ENCODE assay signal across 35 cellular contexts in the genomic region with DNA sequence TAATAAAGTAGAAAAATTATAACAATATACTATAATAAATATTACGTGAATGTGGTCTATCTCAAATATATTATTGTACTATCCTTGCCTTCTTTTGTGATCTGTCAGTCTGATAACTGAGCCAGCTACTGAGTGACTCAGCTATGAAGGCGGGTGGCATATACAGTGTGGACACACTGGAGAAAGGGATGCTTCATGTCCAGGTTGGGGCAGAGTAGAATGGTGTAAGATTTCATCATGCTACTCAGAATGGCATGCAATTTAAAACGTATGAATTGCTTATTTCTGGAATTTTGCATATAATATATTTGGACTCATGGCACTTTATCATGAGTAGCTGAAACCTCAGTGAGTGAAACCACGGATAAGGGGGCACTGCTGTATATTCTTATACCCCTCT.
DNase-seq lines count a peak whose midpoint lies in the region; ATAC-seq, FAIRE-seq and TF ChIP-seq lines count a peak whose summit lies in the region.
"Had no signal": no experiment of that assay in that cellular context is flagged by ENCODE, and none has a peak within 500 bp of the region (broad histone marks: within the 10 kb centered on the region; RNA-seq: fewer than 3 reads in every experiment).

No MANE protein-coding gene starts in this region.

- intact Hi-C loops in K562 (cut with micrococcal nuclease): no loop called here
- intact Hi-C loops in lower lobe of right lung (cut with DNase I): no loop called here

- TF ChIP-seq EP300 in K562 (IDR thresholded peaks at IDR 0.05; ENCODE audit: low read length): no peak

- WGBS in K562 (ENCODE audit: insufficient coverage, low coverage, missing lambda C conversion rate): 4% methylated on average over 4 of the region's 4 CpGs

- no peaks in the 10 kb centered on the region for H3K9me1 ChIP-seq in K562 (ENCODE audit: control insufficient read depth, insufficient read depth, low read length)

- no peaks in the 10 kb centered on the region for H3K79me2 ChIP-seq in K562 (ENCODE audit: control insufficient read depth, insufficient read depth, low read length)

- H3K27ac Mint-ChIP-seq in osteocyte (ENCODE audit: unreplicated experiment): no peak overlapping the region
- H3K27ac Mint-ChIP-seq: activated CD8-positive, alpha-beta memory T cell treated with anti-CD3 and anti-CD28 coated beads, Interleukin-2, amount 10 ng/mL, durations not matched to agents 7 days and 5 days; activated naive CD8-positive, alpha-beta T cell treated with anti-CD3 and anti-CD28 coated beads, Interleukin-2, amount 10 ng/mL, durations not matched to agents 7 days and 5 days; CD8-positive, alpha-beta T cell; dendritic cell treated with granulocyte-macrophage colony-stimulating factor and Interleukin-4, amounts not matched to agents 40 ng/mL and 50 ng/mL, for 4 days; neural progenitor cell; T-helper 17 cell had no signal

- no peak for TF ChIP-seq POLR2A in K562 (conservative IDR thresholded peaks at IDR 0.05)

- H3K4me3 ChIP-seq in K562 (no peak overlapping the region), lower lobe of right lung (no peak overlapping the region)
- H3K4me3 ChIP-seq: ascending aorta, neural progenitor cell, SK-N-MC, spleen, testis had no signal

- in situ Hi-C loops in K562 (cut with MboI): no loop called here

- DNase-seq in A172 (ENCODE audit: low spot score) (peak; percentile 11), GM03348 (ENCODE audit: low spot score) (peak; percentile 6), MV-4-11 (lab: John Stamatoyannopoulos, UW) (peak; percentile 22), K562 (ENCODE audit: extremely low read depth in 1 of 4, low spot score in 3 of 4) (no peak), osteocyte (ENCODE audit: extremely low spot score, unreplicated experiment) (no peak), NCI-H146 treated with DMSO at 0.1 percent for 48 hours (lab: John Stamatoyannopoulos, UW; ENCODE audit: unreplicated experiment) (no peak), lower lobe of right lung (no peak)
- DNase-seq: activated CD4-positive, alpha-beta T cell treated with anti-CD3 and anti-CD28 coated beads, Interleukin-2, amount 50 U/mL, for 4 hours; activated CD8-positive, alpha-beta memory T cell treated with anti-CD3 and anti-CD28 coated beads, Interleukin-2, amount 10 ng/mL, durations not matched to agents 7 days and 5 days; activated gamma-delta T cell treated with Interleukin-2 at 50 U/mL for 16 hours; activated naive CD8-positive, alpha-beta T cell treated with anti-CD3 and anti-CD28 coated beads, Interleukin-2, amount 10 ng/mL, durations not matched to agents 7 days and 5 days; activated T-cell treated with anti-CD3 and anti-CD28 coated beads, Interleukin-2, amount 50 U/mL, for 4 hours; CD8-positive, alpha-beta T cell; DMS 273 treated with DMSO at 0.1 percent for 48 hours; head of caudate nucleus; left ventricle myocardium superior; NCI-H1417; NCI-H2081 treated with DMSO at 0.1 percent for 48 hours; NCI-H446; posterior cingulate gyrus; right cardiac atrium; spleen; stimulated activated CD4-positive, alpha-beta T cell treated with anti-CD3 and anti-CD28 coated beads, Interleukin-2, amount 100 ng/mL, for 24 hours; stimulated activated naive CD8-positive, alpha-beta T cell treated with anti-CD3 and anti-CD28 coated beads, Interleukin-15, Interleukin-2, amounts not matched to agents 100 U/mL and 50 U/mL, for 24 hours; T-helper 17 cell; testis had no signal

- H3K27me3 Mint-ChIP-seq in osteocyte (ENCODE audit: unreplicated experiment): no peaks in the 10 kb centered on the region
- H3K27me3 Mint-ChIP-seq: dendritic cell treated with granulocyte-macrophage colony-stimulating factor and Interleukin-4, amounts not matched to agents 40 ng/mL and 50 ng/mL, for 4 days had no signal

- H3K36me3 ChIP-seq in K562 (ENCODE audit: control insufficient read depth, insufficient read depth, low read length): no peaks in the 10 kb centered on the region
- no peaks in the 10 kb centered on the region for H3K36me3 ChIP-seq in lower lobe of right lung
- H3K36me3 ChIP-seq: ascending aorta, neural progenitor cell, spleen had no signal

- POLR2A ChIA-PET in K562 (lab: Yijun Ruan, JAX): interaction anchor here (1.0 kb wide), 1 partner anchor 15 kb away, joined by 3 read pairs; no protein-coding TSS in a partner anchor

- CTCF ChIA-PET in K562 (lab: Yijun Ruan, JAX; ENCODE audit: low intra/inter-chr PET ratio): no interaction called here

- H3K9ac ChIP-seq in K562 (ENCODE audit: insufficient read depth in 1 of 2, low read depth in 2 of 2, low read length in 2 of 2): no peak overlapping the region
- H3K9ac ChIP-seq: neural progenitor cell had no signal

- peak; percentile 75 for ATAC-seq in K562
- ATAC-seq in HG03139 (IDR thresholded peaks at IDR 0.05; ENCODE audit: unreplicated experiment): no peak
- no peak for ATAC-seq in lower lobe of right lung
- ATAC-seq: activated CD4-positive, CD25-positive, alpha-beta regulatory T cell treated with anti-CD3 and anti-CD28 coated beads, Interleukin-2, amount 50 U/mL, for 24 hours; activated CD8-positive, alpha-beta memory T cell treated with anti-CD3 and anti-CD28 coated beads, Interleukin-2, amount 10 ng/mL, durations not matched to agents 7 days and 5 days; activated T-cell treated with anti-CD3 and anti-CD28 coated beads, Interleukin-2, amount 50 U/mL, for 4 hours; CD8-positive, alpha-beta T cell; esophagus mucosa; left ventricle myocardium superior; right cardiac atrium; stimulated activated naive CD8-positive, alpha-beta T cell treated with anti-CD3 and anti-CD28 coated beads, Interleukin-15, Interleukin-2, amounts not matched to agents 100 U/mL and 50 U/mL, for 24 hours; T-helper 17 cell had no signal

- H3K4me2 ChIP-seq in K562 (ENCODE audit: insufficient read depth, low read length): no peak overlapping the region
- H3K4me2 ChIP-seq: neural progenitor cell had no signal

- no peaks in the 10 kb centered on the region for H3K36me3 Mint-ChIP-seq in osteocyte (ENCODE audit: unreplicated experiment)
- H3K36me3 Mint-ChIP-seq: activated CD8-positive, alpha-beta memory T cell treated with anti-CD3 and anti-CD28 coated beads, Interleukin-2, amount 10 ng/mL, durations not matched to agents 7 days and 5 days; activated naive CD8-positive, alpha-beta T cell treated with anti-CD3 and anti-CD28 coated beads, Interleukin-2, amount 10 ng/mL, durations not matched to agents 7 days and 5 days; CD8-positive, alpha-beta T cell; neural progenitor cell had no signal

- H3K27me3 ChIP-seq in K562 (ENCODE audit: control insufficient read depth in 2 of 2, insufficient read depth in 2 of 2, low read length in 2 of 2): peaks cover 0 to 8% of the 10 kb centered on the region in 2 experiments; a peak in 2 of 5 replicates
- peaks cover 6% of the 10 kb centered on the region for H3K27me3 ChIP-seq in lower lobe of right lung (ENCODE audit: low read depth)
- H3K27me3 ChIP-seq: ascending aorta, neural progenitor cell, testis had no signal

- H3K4me1 Mint-ChIP-seq in osteocyte (ENCODE audit: unreplicated experiment): peaks cover 2% of the 10 kb centered on the region
- H3K4me1 Mint-ChIP-seq: activated CD8-positive, alpha-beta memory T cell treated with anti-CD3 and anti-CD28 coated beads, Interleukin-2, amount 10 ng/mL, durations not matched to agents 7 days and 5 days; activated naive CD8-positive, alpha-beta T cell treated with anti-CD3 and anti-CD28 coated beads, Interleukin-2, amount 10 ng/mL, durations not matched to agents 7 days and 5 days; central memory CD8-positive, alpha-beta T cell; neural progenitor cell; T-helper 17 cell had no signal

- H3K4me3 Mint-ChIP-seq in osteocyte (ENCODE audit: unreplicated experiment): no peak overlapping the region
- H3K4me3 Mint-ChIP-seq: activated CD8-positive, alpha-beta memory T cell treated with anti-CD3 and anti-CD28 coated beads, Interleukin-2, amount 10 ng/mL, durations not matched to agents 7 days and 5 days; activated naive CD8-positive, alpha-beta T cell treated with anti-CD3 and anti-CD28 coated beads, Interleukin-2, amount 10 ng/mL, durations not matched to agents 7 days and 5 days; activated T-cell treated with anti-CD3 and anti-CD28 coated beads, Interleukin-2, amount 50 U/mL, for 4 hours; CD8-positive, alpha-beta T cell; central memory CD8-positive, alpha-beta T cell; dendritic cell treated with granulocyte-macrophage colony-stimulating factor and Interleukin-4, amounts not matched to agents 40 ng/mL and 50 ng/mL, for 4 days; neural progenitor cell; T-helper 17 cell had no signal

- H3K27ac ChIP-seq in K562 (ENCODE audit: extremely low read depth, low read depth, low read length) (no peak overlapping the region), lower lobe of right lung (no peak overlapping the region)
- H3K27ac ChIP-seq: ascending aorta, neural progenitor cell, SK-N-MC, spleen, testis had no signal

- TF ChIP-seq RAD21 in K562 (CRISPR knock-in tag; conservative IDR thresholded peaks at IDR 0.05 in 1 of 2, IDR thresholded peaks at IDR 0.05 in 1 of 2): no peak

- H3K9me3 ChIP-seq in K562 (replicated peaks; ENCODE audit: control insufficient read depth, insufficient read depth, low read depth, low read length) (no peaks in the 10 kb centered on the region), lower lobe of right lung (no peaks in the 10 kb centered on the region)
- H3K9me3 ChIP-seq: ascending aorta, spleen, testis had no signal

- no peaks in the 10 kb centered on the region for H3K9me3 Mint-ChIP-seq in osteocyte (ENCODE audit: unreplicated experiment)
- H3K9me3 Mint-ChIP-seq: activated naive CD8-positive, alpha-beta T cell treated with anti-CD3 and anti-CD28 coated beads, Interleukin-2, amount 10 ng/mL, durations not matched to agents 7 days and 5 days; activated T-cell treated with anti-CD3 and anti-CD28 coated beads, Interleukin-2, amount 50 U/mL, for 4 hours; CD8-positive, alpha-beta T cell; central memory CD8-positive, alpha-beta T cell; dendritic cell treated with granulocyte-macrophage colony-stimulating factor and Interleukin-4, amounts not matched to agents 40 ng/mL and 50 ng/mL, for 4 days; neural progenitor cell had no signal

- H4K20me1 ChIP-seq in K562 (replicated peaks; ENCODE audit: control insufficient read depth, insufficient read depth, low read length): no peaks in the 10 kb centered on the region

- H3K4me1 ChIP-seq in K562 (replicated peaks in 1 of 2; ENCODE audit: control insufficient read depth in 2 of 2, insufficient read depth in 2 of 2, low read length in 2 of 2): no peaks in the 10 kb centered on the region
- no peaks in the 10 kb centered on the region for H3K4me1 ChIP-seq in lower lobe of right lung
- H3K4me1 ChIP-seq: ascending aorta, testis had no signal

- no peak for FAIRE-seq in K562 (lab: Jason Lieb, UNC)
- FAIRE-seq: keratinocyte had no signal

- no peak for TF ChIP-seq CTCF in K562 (IDR thresholded peaks at IDR 0.05 in 2 of 3, conservative IDR thresholded peaks at IDR 0.05 in 1 of 3; ENCODE audit: insufficient read depth in 2 of 3, low read depth in 1 of 3, low read length in 3 of 3)
- no peak for TF ChIP-seq CTCF in osteocyte (IDR thresholded peaks at IDR 0.05)
- no peak for TF ChIP-seq CTCF in lower lobe of right lung (IDR thresholded peaks at IDR 0.05)

- BruUV-seq in K562 (replicated peaks; lab: Mats Ljungman, UMichigan): no TSS peak

- no peak overlapping the region for H2AFZ ChIP-seq in K562 (ENCODE audit: low read depth, low read length)
- H2AFZ ChIP-seq: neural progenitor cell had no signal

TF ChIP-seq in K562, 482 proteins besides CTCF, POLR2A, EP300 and RAD21 (continues in another document):
- TF ChIP-seq PTRF (tag; IDR thresholded peaks at IDR 0.05): no peak

Comparison
In these comparisons a context has a peak if more than half of its experiments do, and no peak if none do; other contexts are left out.
1. DNase-seq: peak in A172 (single experiment), GM03348 (single experiment) and MV-4-11 (single experiment); none in K562 (0 of 4), osteocyte (single experiment), NCI-H146 treated with DMSO at 0.1 percent for 48 hours (single experiment) and lower lobe of right lung (single experiment).